In the genomic region with DNA sequence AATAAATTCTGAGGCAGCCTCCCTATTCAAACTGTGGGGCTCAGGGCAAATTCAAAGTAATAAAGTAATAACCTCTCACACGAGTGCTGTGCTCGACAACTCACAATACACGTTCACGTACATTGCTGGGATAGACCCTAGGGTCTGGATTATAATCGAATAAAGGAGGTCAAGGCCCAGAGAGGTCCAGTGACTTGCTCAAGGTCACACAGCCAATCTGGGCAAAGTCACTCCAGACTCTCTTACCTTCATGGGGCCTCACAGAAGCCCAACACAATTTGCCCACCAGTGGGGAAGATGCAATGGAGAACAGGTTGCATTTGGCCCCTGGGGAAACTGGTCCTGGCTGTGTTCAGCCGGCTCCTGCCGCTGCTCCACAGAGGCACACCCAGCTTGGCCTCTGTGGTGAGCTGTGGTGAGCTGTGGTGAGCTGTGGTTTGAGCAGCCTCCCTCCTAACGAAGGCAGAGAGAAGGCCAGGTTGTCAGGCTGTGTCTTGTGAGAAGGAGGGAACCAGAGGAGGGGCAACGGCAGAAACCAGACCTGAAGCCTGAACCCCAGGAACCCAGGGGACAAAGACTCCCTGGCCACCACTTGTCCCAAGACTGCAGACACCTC, we compare ENCODE assay signal across 8 cellular contexts. TPM values are rescaled to one million over a fixed set of nuclear protein-coding genes. Genes with fewer than 3 reads are reported as not detected.
DNase-seq lines count a peak whose midpoint lies in the region; ATAC-seq and TF ChIP-seq lines count a peak whose summit lies in the region.

No MANE protein-coding gene starts in this region.

- H3K27me3 Mint-ChIP-seq in activated CD4-positive, alpha-beta T cell treated with anti-CD3 and anti-CD28 coated beads, Interleukin-2, amount 10 ng/mL, durations not matched to agents 24 days and 14 days, result peaks cover 6% of the 10 kb centered on the region
- H3K27me3 Mint-ChIP-seq in stimulated activated naive CD8-positive, alpha-beta T cell treated with anti-CD3 and anti-CD28 coated beads, Interleukin-15, Interleukin-2, amounts not matched to agents 100 ng/mL and 50 ng/mL, for 24 hours, result no peaks in the 10 kb centered on the region

- WGBS in esophagus squamous epithelium, 2 donors, result 76 to 93% methylated on average over 5 to 6 of the region's 9 CpGs

- peak; percentile 33 for ATAC-seq in HG03342 (IDR thresholded peaks at IDR 0.05; ENCODE audit: unreplicated experiment)
- no peak for ATAC-seq in sciatic nerve
- ATAC-seq in HG03039 (IDR thresholded peaks at IDR 0.05; ENCODE audit: unreplicated experiment), result no peak

- DNase-seq in GM12865 (ENCODE audit: low read depth) (peak; percentile 96), esophagus squamous epithelium (lab: John Stamatoyannopoulos, UW) (no peak), SW 1271 (lab: John Stamatoyannopoulos, UW) (no peak), sciatic nerve (ENCODE audit: low spot score) (no peak)
- peak; percentile 96 for DNase-seq in activated CD4-positive, alpha-beta T cell treated with anti-CD3 and anti-CD28 coated beads, Interleukin-2, amount 10 ng/mL, durations not matched to agents 24 days and 14 days

- peaks cover 43 to 76% (median 47%) of the 10 kb centered on the region in 3 donors for H3K4me1 ChIP-seq in esophagus squamous epithelium

- peak overlapping the region; percentile 91 for H3K27ac Mint-ChIP-seq in activated CD4-positive, alpha-beta T cell treated with anti-CD3 and anti-CD28 coated beads, Interleukin-2, amount 10 ng/mL, durations not matched to agents 24 days and 14 days
- H3K27ac Mint-ChIP-seq in stimulated activated naive CD8-positive, alpha-beta T cell treated with anti-CD3 and anti-CD28 coated beads, Interleukin-15, Interleukin-2, amounts not matched to agents 100 ng/mL and 50 ng/mL, for 24 hours, result peak overlapping the region; percentile 90

- intact Hi-C loops in activated CD4-positive, alpha-beta T cell treated with anti-CD3 and anti-CD28 coated beads, Interleukin-2, amount 10 ng/mL, durations not matched to agents 24 days and 14 days (cut with micrococcal nuclease), result loop anchor here (2.0 to 5.0 kb wide), 3 partner anchors 88 to 561 kb away; partner anchors contain the start of gene ELK4
- intact Hi-C loops in esophagus squamous epithelium (cut with DNase I) (no loop called here), sciatic nerve (cut with DNase I) (no loop called here)

- H3K36me3 Mint-ChIP-seq in activated CD4-positive, alpha-beta T cell treated with anti-CD3 and anti-CD28 coated beads, Interleukin-2, amount 10 ng/mL, durations not matched to agents 24 days and 14 days (ENCODE audit: low read depth), result no peaks in the 10 kb centered on the region
- H3K36me3 Mint-ChIP-seq in stimulated activated naive CD8-positive, alpha-beta T cell treated with anti-CD3 and anti-CD28 coated beads, Interleukin-15, Interleukin-2, amounts not matched to agents 100 ng/mL and 50 ng/mL, for 24 hours (ENCODE audit: low read depth), result peaks cover 3% of the 10 kb centered on the region

- H3K36me3 ChIP-seq in esophagus squamous epithelium, result no peaks in the 10 kb centered on the region

- no peaks in the 10 kb centered on the region for H3K9me3 ChIP-seq in esophagus squamous epithelium

- peaks cover 69% of the 10 kb centered on the region for H3K4me1 Mint-ChIP-seq in activated CD4-positive, alpha-beta T cell treated with anti-CD3 and anti-CD28 coated beads, Interleukin-2, amount 10 ng/mL, durations not matched to agents 24 days and 14 days
- H3K4me1 Mint-ChIP-seq in stimulated activated naive CD8-positive, alpha-beta T cell treated with anti-CD3 and anti-CD28 coated beads, Interleukin-15, Interleukin-2, amounts not matched to agents 100 ng/mL and 50 ng/mL, for 24 hours (ENCODE audit: low read depth), result peaks cover 83% of the 10 kb centered on the region

- no peaks in the 10 kb centered on the region for H3K27me3 ChIP-seq in esophagus squamous epithelium

- H3K4me3 ChIP-seq in GM12865 (ENCODE audit: low read depth, low read length) (peak overlapping the region; percentile 9), esophagus squamous epithelium (no peak overlapping the region)

- TF ChIP-seq POLR2A in esophagus squamous epithelium (IDR thresholded peaks at IDR 0.05), result no peak

- H3K9me3 Mint-ChIP-seq in activated CD4-positive, alpha-beta T cell treated with anti-CD3 and anti-CD28 coated beads, Interleukin-2, amount 10 ng/mL, durations not matched to agents 24 days and 14 days, result no peaks in the 10 kb centered on the region
- no peaks in the 10 kb centered on the region for H3K9me3 Mint-ChIP-seq in stimulated activated naive CD8-positive, alpha-beta T cell treated with anti-CD3 and anti-CD28 coated beads, Interleukin-15, Interleukin-2, amounts not matched to agents 100 ng/mL and 50 ng/mL, for 24 hours

- TF ChIP-seq CTCF in GM12865 (IDR thresholded peaks at IDR 0.05; ENCODE audit: insufficient read depth, low read depth, low read length, missing control alignments) (no peak), esophagus squamous epithelium (IDR thresholded peaks at IDR 0.05) (no peak)

- peak overlapping the region; percentile 62 for H3K4me3 Mint-ChIP-seq in activated CD4-positive, alpha-beta T cell treated with anti-CD3 and anti-CD28 coated beads, Interleukin-2, amount 10 ng/mL, durations not matched to agents 24 days and 14 days
- H3K4me3 Mint-ChIP-seq in stimulated activated naive CD8-positive, alpha-beta T cell treated with anti-CD3 and anti-CD28 coated beads, Interleukin-15, Interleukin-2, amounts not matched to agents 100 ng/mL and 50 ng/mL, for 24 hours, result peak overlapping the region; percentile 77

- H3K27ac ChIP-seq in esophagus squamous epithelium, result peak overlapping the region; percentile 69 to 91 (median 85)

RNA-seq across cellular contexts. Expression of gene NUAK2, which starts 35.1 kb away (rescaled TPM):
- 0.80 and 1.0 TPM in 2 replicates for total RNA-seq in activated CD4-positive, alpha-beta T cell treated with anti-CD3 and anti-CD28 coated beads, Interleukin-2, amount 10 ng/mL, durations not matched to agents 24 days and 14 days
- total RNA-seq in esophagus squamous epithelium (10 to 100 TPM; 15.8 to 32.0 (median 21.4) TPM), sciatic nerve (4.7 TPM)

RNA-seq across cellular contexts. Expression of gene TMCC2, which starts 58.7 kb away (rescaled TPM):
- 19.9 and 20.9 TPM in 2 replicates for total RNA-seq in activated CD4-positive, alpha-beta T cell treated with anti-CD3 and anti-CD28 coated beads, Interleukin-2, amount 10 ng/mL, durations not matched to agents 24 days and 14 days
- total RNA-seq in esophagus squamous epithelium (1 to 10 TPM in 1 of 4 donors, under 1 TPM in 3; 0.76 to 1.9 (median 0.91) TPM), sciatic nerve (14.8 TPM)

Comparison
In these comparisons a context has a peak if more than half of its experiments do, and no peak if none do; other contexts are left out.
1. DNase-seq: peak in GM12865 (single experiment) and activated CD4-positive, alpha-beta T cell treated with anti-CD3 and anti-CD28 coated beads, Interleukin-2, amount 10 ng/mL, durations not matched to agents 24 days and 14 days (single experiment); none in esophagus squamous epithelium (single experiment), SW 1271 (0 of 2) and sciatic nerve (single experiment).